In genomic region chr13:114112826-114113322, GRCh38 we compare ENCODE assay signal across 14 cellular contexts. TPM values are rescaled to one million over a fixed set of nuclear protein-coding genes. Genes with fewer than 3 reads are reported as not detected.
DNase-seq lines count a peak whose midpoint lies in the region; ATAC-seq, FAIRE-seq and TF ChIP-seq lines count a peak whose summit lies in the region.
"Had no signal": no experiment of that assay in that cellular context is flagged by ENCODE, and none has a peak within 500 bp of the region (broad histone marks: within the 10 kb centered on the region; RNA-seq: fewer than 3 reads in every experiment).

No MANE protein-coding gene starts in this region.

- TF ChIP-seq CTCF in astrocyte of the cerebellum (IDR thresholded peaks at IDR 0.05; ENCODE audit: low read depth, low read length, missing control alignments) (peak; percentile 7), mucosa of descending colon (IDR thresholded peaks at IDR 0.05) (no peak)

- peaks cover 92% of the 10 kb centered on the region for H3K4me1 Mint-ChIP-seq in stimulated activated naive CD8-positive, alpha-beta T cell treated with anti-CD3 and anti-CD28 coated beads, Interleukin-15, amount 100 ng/mL, for 72 hours

- no peaks in the 10 kb centered on the region for H3K27me3 ChIP-seq in aorta (ENCODE audit: control insufficient read depth in 1 of 2, insufficient read depth in 2 of 2, low read length in 1 of 2)
- H3K27me3 ChIP-seq: dorsolateral prefrontal cortex had no signal

- WGBS in aorta, 2 donors = 79 to 84% methylated on average over 12 of the region's 12 CpGs

- FAIRE-seq in frontal cortex (lab: Jason Lieb, UNC) = no peak
- FAIRE-seq: GM12891 had no signal

- in situ Hi-C loops in astrocyte of the cerebellum (cut with HindIII; ENCODE audit: low sequenced_read_pairs) = loop anchor here (5.0 kb wide), 2 partner anchors 54 to 56 kb away; no protein-coding TSS in a partner anchor

- H3K9me3 ChIP-seq in mucosa of descending colon = no peaks in the 10 kb centered on the region
- no peaks in the 10 kb centered on the region for H3K9me3 ChIP-seq in aorta (ENCODE audit: control insufficient read depth, low read length)
- H3K9me3 ChIP-seq: Caco-2 had no signal

- H3K4me3 ChIP-seq in astrocyte of the cerebellum (ENCODE audit: low read depth, low read length) (no peak overlapping the region), mucosa of descending colon (no peak overlapping the region), aorta (ENCODE audit: low read length in 2 of 2) (no peak overlapping the region)
- H3K4me3 ChIP-seq: dorsolateral prefrontal cortex had no signal

- intact Hi-C loops in mucosa of descending colon (cut with DNase I, micrococcal nuclease) = no loop called here
- intact Hi-C loops in aorta (cut with DNase I) = no loop called here

- H3K4me1 ChIP-seq in mucosa of descending colon (ENCODE audit: low read depth) (peaks cover 25% of the 10 kb centered on the region), aorta (ENCODE audit: control insufficient read depth in 1 of 2, insufficient read depth in 2 of 2, low read length in 2 of 2) (no peaks in the 10 kb centered on the region)

- H3K27ac Mint-ChIP-seq in stimulated activated naive CD8-positive, alpha-beta T cell treated with anti-CD3 and anti-CD28 coated beads, Interleukin-15, amount 100 ng/mL, for 72 hours = peak overlapping the region in 1 of 2 donors; percentile 89

- H3K4me3 Mint-ChIP-seq in stimulated activated naive CD8-positive, alpha-beta T cell treated with anti-CD3 and anti-CD28 coated beads, Interleukin-15, amount 100 ng/mL, for 72 hours = peak overlapping the region in 1 of 2 donors; percentile 25

- no peak overlapping the region for H3K27ac ChIP-seq in aorta (ENCODE audit: low read depth in 1 of 2, low read length in 2 of 2)

- no peaks in the 10 kb centered on the region for H3K36me3 ChIP-seq in mucosa of descending colon (ENCODE audit: low read depth)
- H3K36me3 ChIP-seq in aorta (ENCODE audit: control insufficient read depth in 1 of 2, insufficient read depth in 2 of 2, low read length in 1 of 2) = no peaks in the 10 kb centered on the region

- ATAC-seq in stimulated activated naive CD8-positive, alpha-beta T cell treated with anti-CD3 and anti-CD28 coated beads, Interleukin-15, Interleukin-2, amounts not matched to agents 100 U/mL and 50 U/mL, for 24 hours = no peak
- ATAC-seq in stimulated activated naive CD8-positive, alpha-beta T cell treated with anti-CD3 and anti-CD28 coated beads, Interleukin-15, amount 100 ng/mL, for 72 hours = no peak
- ATAC-seq in mucosa of descending colon (no peak), aorta (ENCODE audit: low FRiP score) (no peak), HG02759 (IDR thresholded peaks at IDR 0.05; ENCODE audit: unreplicated experiment) (no peak)

- H3K27me3 Mint-ChIP-seq in stimulated activated naive CD8-positive, alpha-beta T cell treated with anti-CD3 and anti-CD28 coated beads, Interleukin-15, amount 100 ng/mL, for 72 hours = no peaks in the 10 kb centered on the region

- peak; percentile 7 for DNase-seq in stimulated activated naive CD8-positive, alpha-beta T cell treated with anti-CD3 and anti-CD28 coated beads, Interleukin-15, Interleukin-2, amounts not matched to agents 100 U/mL and 50 U/mL, for 24 hours
- DNase-seq in stimulated activated naive CD8-positive, alpha-beta T cell treated with anti-CD3 and anti-CD28 coated beads, Interleukin-15, amount 100 ng/mL, for 72 hours = no peak
- DNase-seq in astrocyte of the cerebellum (ENCODE audit: low read depth) (no peak), mucosa of descending colon (peak; percentile 0 to 40 (median 19)), aorta (peak; percentile 36 to 59), frontal cortex (ENCODE audit: low spot score in 2 of 2) (no peak), NCI-H748 (lab: John Stamatoyannopoulos, UW; ENCODE audit: unreplicated experiment) (no peak)
- DNase-seq: NCI-H1930, nucleus accumbens, SIG-M5 had no signal

- H3K9me3 Mint-ChIP-seq in stimulated activated naive CD8-positive, alpha-beta T cell treated with anti-CD3 and anti-CD28 coated beads, Interleukin-15, amount 100 ng/mL, for 72 hours = no peaks in the 10 kb centered on the region

RNA-seq across cellular contexts. Expression of gene RASA3, which starts 19.5 kb away (rescaled TPM):
- total RNA-seq in mucosa of descending colon (10 to 100 TPM in 1 of 3 donors, 1 to 10 TPM in 2; 7.9 to 19.0 (median 8.4) TPM), aorta (10 to 100 TPM; 34.8 to 42.3 TPM), frontal cortex (12.6 TPM)
- polyA plus RNA-seq in aorta = 10 to 100 TPM in 1 of 2 donors, 1 to 10 TPM in 1; 8.1 to 23.0 TPM

Comparison
In these comparisons a context has a peak if more than half of its experiments do, and no peak if none do; other contexts are left out.
1. DNase-seq: peak in stimulated activated naive CD8-positive, alpha-beta T cell treated with anti-CD3 and anti-CD28 coated beads, Interleukin-15, Interleukin-2, amounts not matched to agents 100 U/mL and 50 U/mL, for 24 hours (single experiment), mucosa of descending colon (3 of 3) and aorta (2 of 2); none in stimulated activated naive CD8-positive, alpha-beta T cell treated with anti-CD3 and anti-CD28 coated beads, Interleukin-15, amount 100 ng/mL, for 72 hours (0 of 2), astrocyte of the cerebellum (single experiment), frontal cortex (0 of 2) and NCI-H748 (single experiment).